Comparison of ENCODE assay signal across 27 cellular contexts in genomic region chr6:92840246-92840930, GRCh38.
"Had no signal": no experiment of that assay in that cellular context is flagged by ENCODE, and none has a peak within 500 bp of the region (broad histone marks: within the 10 kb centered on the region; RNA-seq: fewer than 3 reads in every experiment).

No MANE protein-coding gene starts in this region.

- H3K27ac ChIP-seq: adrenal gland, ascending aorta, breast epithelium, coronary artery, dorsolateral prefrontal cortex, gastrocnemius medialis, heart left ventricle had no signal

- H3K4me1 ChIP-seq: adrenal gland, ascending aorta, breast epithelium, gastrocnemius medialis, heart left ventricle had no signal

- DNase-seq: activated CD4-positive, alpha-beta memory T cell treated with anti-CD3 and anti-CD28 coated beads for 36 hours; activated CD4-positive, alpha-beta T cell treated with anti-CD3 and anti-CD28 coated beads for 36 hours; activated CD4-positive, alpha-beta T cell treated with anti-CD3 and anti-CD28 coated beads, Interleukin-2, amount 10 ng/mL, durations not matched to agents 24 days and 14 days; activated CD4-positive, CD25-positive, alpha-beta regulatory T cell; activated CD4-positive, CD25-positive, alpha-beta regulatory T cell treated with anti-CD3 and anti-CD28 coated beads, Interleukin-2, amount 50 U/mL, for 72 hours; activated CD8-positive, alpha-beta memory T cell treated with anti-CD3 and anti-CD28 coated beads, Interleukin-2, amount 10 ng/mL, durations not matched to agents 7 days and 5 days; activated CD8-positive, alpha-beta memory T cell treated with anti-CD3 and anti-CD28 coated beads, Interleukin-2, amount 50 U/mL, for 4 hours; activated CD8-positive, alpha-beta T cell treated with anti-CD3 and anti-CD28 coated beads, Interleukin-2, amount 10 ng/mL, durations not matched to agents 7 days and 5 days; activated effector memory CD4-positive, alpha-beta T cell treated with anti-CD3 and anti-CD28 coated beads, Interleukin-2, amount 50 U/mL, for 16 hours; activated naive CD4-positive, alpha-beta T cell treated with anti-CD3 and anti-CD28 coated beads for 36 hours; activated naive CD8-positive, alpha-beta T cell treated with anti-CD3 and anti-CD28 coated beads for 36 hours; activated naive CD8-positive, alpha-beta T cell treated with anti-CD3 and anti-CD28 coated beads, Interleukin-2, amount 50 U/mL, for 24 hours; activated T-cell treated with anti-CD3 and anti-CD28 coated beads, Interleukin-2, amount 50 U/mL, for 1 hour; activated T-cell treated with anti-CD3 and anti-CD28 coated beads, Interleukin-2, amount 50 U/mL, for 48 hours; adrenal gland; dorsolateral prefrontal cortex; effector memory CD4-positive, alpha-beta T cell; endodermal cell; foreskin fibroblast; gastrocnemius medialis; glutamatergic neuron; heart left ventricle; T-helper 1 cell; T-helper 17 cell had no signal

- H3K27me3 ChIP-seq: adrenal gland, ascending aorta, breast epithelium, dorsolateral prefrontal cortex, gastrocnemius medialis, heart left ventricle had no signal

- H3K4me3 ChIP-seq: adrenal gland, ascending aorta, breast epithelium, coronary artery, dorsolateral prefrontal cortex, gastrocnemius medialis, heart left ventricle had no signal

- H3K9me3 ChIP-seq: adrenal gland, ascending aorta, breast epithelium, gastrocnemius medialis, heart left ventricle had no signal

- H3K36me3 ChIP-seq: adrenal gland, ascending aorta, breast epithelium, gastrocnemius medialis, heart left ventricle had no signal
